12 cellular contexts compared by ENCODE assay signal in the genomic region with DNA sequence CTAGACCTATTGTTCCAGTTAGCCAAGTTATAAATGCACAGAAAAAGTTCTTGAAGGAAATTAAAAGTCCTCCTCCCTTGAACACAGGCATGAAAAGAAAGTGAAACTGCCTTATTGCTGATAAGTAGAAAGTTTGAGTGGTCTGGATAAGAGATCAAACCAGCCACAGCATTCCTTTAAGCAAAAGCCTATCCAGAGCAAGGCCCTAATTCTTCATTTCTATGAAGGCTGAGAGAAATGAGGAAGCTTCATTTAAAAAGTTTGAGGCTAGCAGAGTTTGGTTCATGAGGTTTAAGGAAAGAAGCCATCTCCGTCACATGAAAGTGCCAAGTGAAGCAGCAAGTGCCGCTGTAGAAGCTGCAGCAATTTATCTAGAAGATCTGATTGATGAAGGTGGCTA. TPM values are rescaled to one million over a fixed set of nuclear protein-coding genes. Genes with fewer than 3 reads are reported as not detected.
DNase-seq lines count a peak whose midpoint lies in the region; ATAC-seq and TF ChIP-seq lines count a peak whose summit lies in the region.
"Had no signal": no experiment of that assay in that cellular context is flagged by ENCODE, and none has a peak within 500 bp of the region (broad histone marks: within the 10 kb centered on the region; RNA-seq: fewer than 3 reads in every experiment).

No MANE protein-coding gene starts in this region.

- peaks cover 41% of the 10 kb centered on the region for H3K4me1 Mint-ChIP-seq in activated T-cell treated with anti-CD3 and anti-CD28 coated beads, Interleukin-2, amount 50 U/mL, for 4 hours (ENCODE audit: low read depth)
- H3K4me1 Mint-ChIP-seq in T-cell, result peaks cover 45 to 57% (median 45%) of the 10 kb centered on the region in 3 donors
- peaks cover 29% of the 10 kb centered on the region in 2 donors for H3K4me1 Mint-ChIP-seq in effector memory CD8-positive, alpha-beta T cell (ENCODE audit: low read depth in 2 of 2)
- peaks cover 15 to 29% of the 10 kb centered on the region in 2 donors for H3K4me1 Mint-ChIP-seq in stimulated activated naive B cell treated with anti-CD40 and anti-IgM and Interleukin-4, amounts not matched to agents 10 μg/mL and 1 μg/mL and 100 μg/mL, for 72 hours

- H3K9me3 Mint-ChIP-seq in activated T-cell treated with anti-CD3 and anti-CD28 coated beads, Interleukin-2, amount 50 U/mL, for 4 hours, result no peaks in the 10 kb centered on the region
- H3K9me3 Mint-ChIP-seq in T-cell, result no peaks in the 10 kb centered on the region
- no peaks in the 10 kb centered on the region for H3K9me3 Mint-ChIP-seq in effector memory CD8-positive, alpha-beta T cell
- H3K9me3 Mint-ChIP-seq in stimulated activated naive B cell treated with anti-CD40 and anti-IgM and Interleukin-4, amounts not matched to agents 10 μg/mL and 1 μg/mL and 100 μg/mL, for 72 hours, result no peaks in the 10 kb centered on the region

- CTCF ChIA-PET in T-cell (lab: Charles Lee), result interaction anchor here (0.6 to 1.8 kb wide), 8 partner anchors 31 to 761 kb away, joined by 3 to 8 read pairs (median 3); no protein-coding TSS in a partner anchor

- ATAC-seq in activated T-cell treated with anti-CD3 and anti-CD28 coated beads, Interleukin-2, amount 50 U/mL, for 4 hours, result no peak
- ATAC-seq in T-cell (replicated peaks in 1 of 4), result no peak
- no peak for ATAC-seq in effector memory CD8-positive, alpha-beta T cell (replicated peaks)
- ATAC-seq in stimulated activated naive B cell treated with anti-CD40 and anti-IgM and Interleukin-4, amounts not matched to agents 10 μg/mL and 1 μg/mL and 100 μg/mL, for 72 hours (replicated peaks), result no peak
- ATAC-seq: HCT116 had no signal

- no peak for TF ChIP-seq CTCF in lower leg skin (IDR thresholded peaks at IDR 0.05)

- intact Hi-C loops in lower leg skin (cut with DNase I; ENCODE audit: low total_unique reads), result no loop called here

- no peaks in the 10 kb centered on the region for H3K36me3 Mint-ChIP-seq in activated T-cell treated with anti-CD3 and anti-CD28 coated beads, Interleukin-2, amount 50 U/mL, for 4 hours (ENCODE audit: insufficient read depth)
- no peaks in the 10 kb centered on the region for H3K36me3 Mint-ChIP-seq in T-cell
- peaks cover 14% of the 10 kb centered on the region for H3K36me3 Mint-ChIP-seq in effector memory CD8-positive, alpha-beta T cell (ENCODE audit: insufficient read depth)
- no peaks in the 10 kb centered on the region for H3K36me3 Mint-ChIP-seq in stimulated activated naive B cell treated with anti-CD40 and anti-IgM and Interleukin-4, amounts not matched to agents 10 μg/mL and 1 μg/mL and 100 μg/mL, for 72 hours

- no peak for TF ChIP-seq POLR2A in lower leg skin (IDR thresholded peaks at IDR 0.05)

- WGBS in lower leg skin, 2 donors, result 78 to 80% methylated on average over 2 of the region's 2 CpGs

- H3K27me3 Mint-ChIP-seq in activated T-cell treated with anti-CD3 and anti-CD28 coated beads, Interleukin-2, amount 50 U/mL, for 4 hours (ENCODE audit: low read depth), result no peaks in the 10 kb centered on the region
- peaks cover 0 to 5% of the 10 kb centered on the region in 2 donors for H3K27me3 Mint-ChIP-seq in T-cell
- H3K27me3 Mint-ChIP-seq in effector memory CD8-positive, alpha-beta T cell, result no peaks in the 10 kb centered on the region
- H3K27me3 Mint-ChIP-seq in stimulated activated naive B cell treated with anti-CD40 and anti-IgM and Interleukin-4, amounts not matched to agents 10 μg/mL and 1 μg/mL and 100 μg/mL, for 72 hours, result no peaks in the 10 kb centered on the region

- no peak for DNase-seq in activated T-cell treated with anti-CD3 and anti-CD28 coated beads, Interleukin-2, amount 50 U/mL, for 4 hours
- DNase-seq in activated T-cell treated with anti-CD3 and anti-CD28 coated beads, Interleukin-2, amount 50 U/mL, for 1 hour, result no peak
- DNase-seq in T-cell, result peak in 2 of 34 experiments; percentile 5
- no peak for DNase-seq in effector memory CD8-positive, alpha-beta T cell
- DNase-seq in stimulated activated naive B cell treated with anti-CD40 and anti-IgM and Interleukin-4, amounts not matched to agents 10 μg/mL and 1 μg/mL and 100 μg/mL, for 72 hours, result no peak
- no peak for DNase-seq in hypothalamus (lab: John Stamatoyannopoulos, UW)
- DNase-seq in NCI-H2227 (lab: John Stamatoyannopoulos, UW; ENCODE audit: unreplicated experiment), result no peak
- DNase-seq in lower leg skin (ENCODE audit: low spot score in 2 of 2), result no peak
- DNase-seq: NCI-H146, posterior cingulate gyrus, tibial artery had no signal

- H3K4me3 ChIP-seq in lower leg skin (ENCODE audit: low read depth, poor library complexity, severe bottlenecking), result no peak overlapping the region
- H3K4me3 ChIP-seq: tibial artery had no signal

- POLR2A ChIA-PET in T-cell (lab: Charles Lee), result interaction anchor here in 1 of 2 donors (0.6 kb wide), 1 partner anchor 13 kb away, joined by 3 read pairs; no protein-coding TSS in a partner anchor

- peak overlapping the region; percentile 92 to 96 for H3K27ac Mint-ChIP-seq in T-cell
- peak overlapping the region; percentile 77 to 83 for H3K27ac Mint-ChIP-seq in effector memory CD8-positive, alpha-beta T cell
- peak overlapping the region; percentile 78 for H3K27ac Mint-ChIP-seq in stimulated activated naive B cell treated with anti-CD40 and anti-IgM and Interleukin-4, amounts not matched to agents 10 μg/mL and 1 μg/mL and 100 μg/mL, for 72 hours

- peak overlapping the region; percentile 58 for H3K4me3 Mint-ChIP-seq in activated T-cell treated with anti-CD3 and anti-CD28 coated beads, Interleukin-2, amount 50 U/mL, for 4 hours
- H3K4me3 Mint-ChIP-seq in T-cell, result peak overlapping the region; percentile 75 to 99 (median 81)
- peak overlapping the region; percentile 64 for H3K4me3 Mint-ChIP-seq in effector memory CD8-positive, alpha-beta T cell
- peak overlapping the region; percentile 72 to 73 for H3K4me3 Mint-ChIP-seq in stimulated activated naive B cell treated with anti-CD40 and anti-IgM and Interleukin-4, amounts not matched to agents 10 μg/mL and 1 μg/mL and 100 μg/mL, for 72 hours

RNA-seq across cellular contexts. Expression of gene SSX2IP, which starts 2.7 kb away (rescaled TPM):
- total RNA-seq in activated T-cell treated with anti-CD3 and anti-CD28 coated beads, Interleukin-2, amount 50 U/mL, for 4 hours, result 1 to 10 TPM; 5.7 to 8.7 (median 8.4) TPM
- 10 to 100 TPM in 1 of 5 donors, 1 to 10 TPM in 4; 6.2 to 10.9 (median 7.7) TPM for total RNA-seq in T-cell
- total RNA-seq in lower leg skin, result 1 to 10 TPM; 6.7 to 9.3 (median 8.8) TPM
